Comparison of ENCODE assay signal across 11 cellular contexts in genomic region chr3:194265996-194266657, GRCh38.
DNase-seq lines count a peak whose midpoint lies in the region; ATAC-seq and TF ChIP-seq lines count a peak whose summit lies in the region.
"Had no signal": no experiment of that assay in that cellular context is flagged by ENCODE, and none has a peak within 500 bp of the region (broad histone marks: within the 10 kb centered on the region; RNA-seq: fewer than 3 reads in every experiment).

No MANE protein-coding gene starts in this region.

- ATAC-seq in HG03097 (IDR thresholded peaks at IDR 0.05; ENCODE audit: low FRiP score, unreplicated experiment) (no peak), GM21381 (IDR thresholded peaks at IDR 0.05; ENCODE audit: unreplicated experiment) (no peak)
- ATAC-seq: naive thymus-derived CD8-positive, alpha-beta T cell had no signal

- H3K36me3 Mint-ChIP-seq in endodermal cell (ENCODE audit: low read depth), result no peaks in the 10 kb centered on the region
- H3K36me3 Mint-ChIP-seq in neural progenitor cell, result peaks cover 2% of the 10 kb centered on the region
- H3K36me3 Mint-ChIP-seq: naive thymus-derived CD8-positive, alpha-beta T cell had no signal

- H3K36me3 ChIP-seq in ACC112 (ENCODE audit: insufficient read depth, low read length), result no peaks in the 10 kb centered on the region
- no peaks in the 10 kb centered on the region for H3K36me3 ChIP-seq in endodermal cell (ENCODE audit: control insufficient read depth, insufficient read depth, low read length)
- H3K36me3 ChIP-seq in neural progenitor cell, result no peaks in the 10 kb centered on the region

- no peaks in the 10 kb centered on the region for H4K20me1 ChIP-seq in neural progenitor cell (ENCODE audit: low read depth)

- H3K9ac ChIP-seq in endodermal cell (ENCODE audit: extremely low read depth, low read length, poor library complexity, severe bottlenecking) (no peak overlapping the region), neural progenitor cell (no peak overlapping the region)

- DNase-seq in M059J (ENCODE audit: low read depth), result peak; percentile 28
- peak; percentile 29 for DNase-seq in endodermal cell
- DNase-seq in neural progenitor cell (ENCODE audit: low spot score), result no peak
- no peak for DNase-seq in hypothalamus (lab: John Stamatoyannopoulos, UW)
- DNase-seq in DMS114 treated with DMSO at 0.1 percent for 48 hours (lab: John Stamatoyannopoulos, UW; ENCODE audit: unreplicated experiment), result no peak
- DNase-seq: erythroblast, NCI-H2227 treated with DMSO at 0.1 percent for 48 hours had no signal

- H3K9me3 ChIP-seq in endodermal cell (ENCODE audit: control insufficient read depth, low read length) (no peaks in the 10 kb centered on the region), neural progenitor cell (ENCODE audit: low read depth) (no peaks in the 10 kb centered on the region)

- H3K4me3 ChIP-seq in ACC112 (ENCODE audit: low read depth, low read length) (no peak overlapping the region), endodermal cell (ENCODE audit: low read length) (no peak overlapping the region), neural progenitor cell (no peak overlapping the region)

- H3K9me3 Mint-ChIP-seq in endodermal cell (no peaks in the 10 kb centered on the region), neural progenitor cell (no peaks in the 10 kb centered on the region)
- H3K9me3 Mint-ChIP-seq: naive thymus-derived CD8-positive, alpha-beta T cell had no signal

- H3K4me1 Mint-ChIP-seq in endodermal cell, result peaks cover 28% of the 10 kb centered on the region
- peaks cover 55% of the 10 kb centered on the region for H3K4me1 Mint-ChIP-seq in neural progenitor cell

- no peak overlapping the region for H3K4me2 ChIP-seq in neural progenitor cell

- H3F3A ChIP-seq in neural progenitor cell (ENCODE audit: low read depth), result peaks cover 23% of the 10 kb centered on the region

- no peaks in the 10 kb centered on the region for H3K79me2 ChIP-seq in ACC112 (ENCODE audit: control insufficient read depth, insufficient read depth, low read length, unreplicated experiment)
- no peaks in the 10 kb centered on the region for H3K79me2 ChIP-seq in neural progenitor cell (ENCODE audit: low read depth)

- H3K27ac ChIP-seq in ACC112 (ENCODE audit: low read depth, low read length) (peak overlapping the region; percentile 49; the same call in 1 of the 2 replicates), endodermal cell (ENCODE audit: low read depth, low read length) (no peak overlapping the region), neural progenitor cell (no peak overlapping the region)

- TF ChIP-seq CTCF in endodermal cell (conservative IDR thresholded peaks at IDR 0.05) (no peak), neural progenitor cell (IDR thresholded peaks at IDR 0.05) (no peak)

- H3K4me1 ChIP-seq in ACC112 (ENCODE audit: control insufficient read depth, insufficient read depth, low read length, unreplicated experiment) (peaks cover 30% of the 10 kb centered on the region), endodermal cell (ENCODE audit: control insufficient read depth, insufficient read depth, low read length) (peaks cover 6% of the 10 kb centered on the region), neural progenitor cell (peaks cover 46% of the 10 kb centered on the region)

- H3K4me3 Mint-ChIP-seq in endodermal cell, result no peak overlapping the region
- H3K4me3 Mint-ChIP-seq in neural progenitor cell, result no peak overlapping the region
- H3K4me3 Mint-ChIP-seq: naive thymus-derived CD8-positive, alpha-beta T cell had no signal

- H3K27ac Mint-ChIP-seq in endodermal cell, result no peak overlapping the region
- H3K27ac Mint-ChIP-seq in neural progenitor cell, result peak overlapping the region; percentile 17

- WGBS in endodermal cell (ENCODE audit: insufficient coverage in 1 of 2, insufficient read length in 1 of 2), 2 experiments, result 93 to 100% methylated on average over 3 to 7 of the region's 7 CpGs

- H3K27me3 ChIP-seq in ACC112 (ENCODE audit: insufficient read depth, low read length) (no peaks in the 10 kb centered on the region), endodermal cell (ENCODE audit: control insufficient read depth, insufficient read depth, low read length, poor library complexity, severe bottlenecking) (no peaks in the 10 kb centered on the region), neural progenitor cell (no peaks in the 10 kb centered on the region)

- H2AFZ ChIP-seq in ACC112 (ENCODE audit: low read length, unreplicated experiment) (no peak overlapping the region), neural progenitor cell (replicated peaks) (no peak overlapping the region)

- H3K27me3 Mint-ChIP-seq in endodermal cell (ENCODE audit: insufficient read depth) (peaks cover 7% of the 10 kb centered on the region), neural progenitor cell (ENCODE audit: insufficient read depth, low read depth) (peaks cover 30% of the 10 kb centered on the region)

Comparison
In these comparisons a context has a peak if more than half of its experiments do, and no peak if none do; other contexts are left out.
1. DNase-seq: peak in M059J (single experiment) and endodermal cell (single experiment); none in neural progenitor cell (single experiment), hypothalamus (0 of 51) and DMS114 treated with DMSO at 0.1 percent for 48 hours (single experiment).